Comparison of ENCODE assay signal across 12 cellular contexts in the genomic region with DNA sequence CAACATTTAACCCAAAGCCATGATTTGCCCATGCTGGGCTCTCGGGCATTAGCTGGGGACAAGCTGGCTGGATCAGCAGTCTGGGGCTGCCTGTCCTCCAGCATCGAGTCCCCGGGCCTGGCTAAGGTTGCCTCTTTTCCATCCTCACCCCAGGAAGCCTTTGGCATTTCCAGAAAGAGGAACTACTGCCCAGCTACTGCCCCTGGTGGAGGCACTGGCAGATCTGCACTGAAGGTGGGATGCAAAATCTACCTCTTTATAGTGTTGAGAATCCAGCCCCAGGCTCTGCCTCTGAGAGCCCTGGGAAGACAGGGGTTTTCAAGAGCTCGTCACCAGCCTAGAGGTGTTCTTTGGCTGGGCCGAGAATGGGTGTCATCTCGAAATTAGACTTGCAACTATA.
DNase-seq lines count a peak whose midpoint lies in the region; ATAC-seq and TF ChIP-seq lines count a peak whose summit lies in the region.
"Had no signal": no experiment of that assay in that cellular context is flagged by ENCODE, and none has a peak within 500 bp of the region (broad histone marks: within the 10 kb centered on the region; RNA-seq: fewer than 3 reads in every experiment).

No MANE protein-coding gene starts in this region.

- POLR2A ChIA-PET in CD4-positive, alpha-beta memory T cell (lab: Charles Lee; ENCODE audit: partially characterized antibody) = no interaction called here

- no peak for ATAC-seq in gastrocnemius medialis
- ATAC-seq: activated T-cell treated with anti-CD3 and anti-CD28 coated beads, Interleukin-2, amount 50 U/mL, for 72 hours; left lobe of liver; T-helper 17 cell had no signal

- no peaks in the 10 kb centered on the region for H3K4me1 ChIP-seq in CD4-positive, alpha-beta memory T cell (ENCODE audit: insufficient read depth, low read length)
- H3K4me1 ChIP-seq in gastrocnemius medialis = peaks cover 0 to 3% of the 10 kb centered on the region in 2 donors

- no peak for TF ChIP-seq POLR2A in gastrocnemius medialis (IDR thresholded peaks at IDR 0.05)

- H3K27ac ChIP-seq in CD4-positive, alpha-beta memory T cell (ENCODE audit: low read depth, low read length) = no peak overlapping the region
- no peak overlapping the region for H3K27ac ChIP-seq in gastrocnemius medialis

- intact Hi-C loops in CD4-positive, alpha-beta memory T cell (cut with micrococcal nuclease) = no loop called here
- intact Hi-C loops in gastrocnemius medialis (cut with DNase I; ENCODE audit: low total_unique reads) = loop anchor here (5.0 to 10.0 kb wide), 2 partner anchors 293 to 850 kb away; a partner anchor contains a TSS

- H3K27ac Mint-ChIP-seq in CD4-positive, alpha-beta memory T cell = no peak overlapping the region
- H3K27ac Mint-ChIP-seq: activated T-cell treated with anti-CD3 and anti-CD28 coated beads, Interleukin-2, amount 50 U/mL, for 72 hours; stimulated activated naive CD8-positive, alpha-beta T cell treated with anti-CD3 and anti-CD28 coated beads, Interleukin-15, Interleukin-2, amounts not matched to agents 100 ng/mL and 50 ng/mL, for 24 hours; T-helper 17 cell had no signal

- no peaks in the 10 kb centered on the region for H3K36me3 ChIP-seq in CD4-positive, alpha-beta memory T cell (ENCODE audit: insufficient read depth, low read length)
- H3K36me3 ChIP-seq in gastrocnemius medialis = no peaks in the 10 kb centered on the region

- peak; percentile 51 for TF ChIP-seq CTCF in HFF-Myc (IDR thresholded peaks at IDR 0.05; ENCODE audit: low read depth, low read length, missing control alignments)
- peak; percentile 24; the same call in 1 of the 2 replicates for TF ChIP-seq CTCF in WI38 (IDR thresholded peaks at IDR 0.05; ENCODE audit: low read depth, low read length)
- TF ChIP-seq CTCF in gastrocnemius medialis (IDR thresholded peaks at IDR 0.05 in 4 of 5, conservative IDR thresholded peaks at IDR 0.05 in 1 of 5) = peak in 1 of 5 experiments; percentile 14

- H3K4me1 Mint-ChIP-seq in CD4-positive, alpha-beta memory T cell = peaks cover 0 to 4% (median under 1%) of the 10 kb centered on the region in 4 donors

- in situ Hi-C loops in gastrocnemius medialis (cut with MboI; ENCODE audit: low sequenced_read_pairs in 4 of 4) = loop anchor here (10.0 to 25.0 kb wide), 3 partner anchors 293 to 850 kb away; a partner anchor contains a TSS

- peaks cover 0 to 11% of the 10 kb centered on the region in 2 donors for H3K9me3 ChIP-seq in CD4-positive, alpha-beta memory T cell (ENCODE audit: control insufficient read depth in 1 of 2, low read length in 2 of 2)
- H3K9me3 ChIP-seq in gastrocnemius medialis = peaks cover 0 to 5% (median 0%) of the 10 kb centered on the region in 3 donors

- peaks cover 13 to 52% of the 10 kb centered on the region in 2 donors for H3K27me3 Mint-ChIP-seq in CD4-positive, alpha-beta memory T cell

- CTCF ChIA-PET in CD4-positive, alpha-beta memory T cell (lab: Charles Lee; ENCODE audit: partially characterized antibody) = no interaction called here

- H3K4me3 Mint-ChIP-seq in CD4-positive, alpha-beta memory T cell = no peak overlapping the region
- H3K4me3 Mint-ChIP-seq: activated T-cell treated with anti-CD3 and anti-CD28 coated beads, Interleukin-2, amount 50 U/mL, for 72 hours; stimulated activated naive CD8-positive, alpha-beta T cell treated with anti-CD3 and anti-CD28 coated beads, Interleukin-15, Interleukin-2, amounts not matched to agents 100 ng/mL and 50 ng/mL, for 24 hours; T-helper 17 cell had no signal

- H3K27me3 ChIP-seq in CD4-positive, alpha-beta memory T cell (ENCODE audit: insufficient read depth, low read length) = no peaks in the 10 kb centered on the region
- peaks cover 0 to 4% (median 3%) of the 10 kb centered on the region in 3 donors for H3K27me3 ChIP-seq in gastrocnemius medialis

- peaks cover 0 to 29% (median 16%) of the 10 kb centered on the region in 8 donors for H3K9me3 Mint-ChIP-seq in CD4-positive, alpha-beta memory T cell

- peaks cover 2% of the 10 kb centered on the region in 2 donors for H3K36me3 Mint-ChIP-seq in CD4-positive, alpha-beta memory T cell

- H3K4me3 ChIP-seq in HFF-Myc (replicated peaks; ENCODE audit: low read depth, low read length) = no peak overlapping the region
- H3K4me3 ChIP-seq in WI38 (ENCODE audit: low read depth, low read length) = no peak overlapping the region
- no peak overlapping the region for H3K4me3 ChIP-seq in CD4-positive, alpha-beta memory T cell (ENCODE audit: low read length in 2 of 2)
- H3K4me3 ChIP-seq in gastrocnemius medialis = no peak overlapping the region

- DNase-seq in COR-L47 (lab: John Stamatoyannopoulos, UW) (peak; percentile 11), HFF-Myc (ENCODE audit: extremely low read depth, low read depth) (no peak), kidney tubule cell (ENCODE audit: low spot score) (peak; percentile 22), DMS153 treated with DMSO at 0.1 percent for 48 hours (lab: John Stamatoyannopoulos, UW; ENCODE audit: unreplicated experiment) (no peak), gastrocnemius medialis (no peak)
- no peak for DNase-seq in CD4-positive, alpha-beta memory T cell
- DNase-seq: activated T-cell treated with anti-CD3 and anti-CD28 coated beads, Interleukin-2, amount 50 U/mL, for 72 hours; NCI-H146; T-helper 17 cell had no signal

Comparison
In these comparisons a context has a peak if more than half of its experiments do, and no peak if none do; other contexts are left out.
1. DNase-seq: peak in COR-L47 (single experiment) and kidney tubule cell (single experiment); none in HFF-Myc (single experiment), DMS153 treated with DMSO at 0.1 percent for 48 hours (single experiment), CD4-positive, alpha-beta memory T cell (0 of 5) and gastrocnemius medialis (0 of 2).